ENCODE assay signal across 8 cellular contexts in genomic region chr1:226938903-226939438, GRCh38. TPM values are rescaled to one million over a fixed set of nuclear protein-coding genes. Genes with fewer than 3 reads are reported as not detected.
DNase-seq lines count a peak whose midpoint lies in the region; ATAC-seq and TF ChIP-seq lines count a peak whose summit lies in the region.

No MANE protein-coding gene starts in this region.

- H3K4me1 Mint-ChIP-seq in activated CD8-positive, alpha-beta memory T cell treated with anti-CD3 and anti-CD28 coated beads, Interleukin-2, amount 10 ng/mL, durations not matched to agents 7 days and 5 days: peaks cover 32% of the 10 kb centered on the region

- H3K4me3 Mint-ChIP-seq in activated CD8-positive, alpha-beta memory T cell treated with anti-CD3 and anti-CD28 coated beads, Interleukin-2, amount 10 ng/mL, durations not matched to agents 7 days and 5 days: peak overlapping the region; percentile 80

- H3K9me3 ChIP-seq in OCI-LY7 (ENCODE audit: low read length) (peaks cover 20% of the 10 kb centered on the region), muscle layer of colon (ENCODE audit: low read length) (no peaks in the 10 kb centered on the region)

- H3K27me3 ChIP-seq in dorsolateral prefrontal cortex: no peaks in the 10 kb centered on the region
- H3K27me3 ChIP-seq in muscle layer of colon (ENCODE audit: control insufficient read depth in 1 of 2, insufficient read depth in 2 of 2, low read length in 2 of 2): no peaks in the 10 kb centered on the region

- H3K9me3 Mint-ChIP-seq in activated CD8-positive, alpha-beta memory T cell treated with anti-CD3 and anti-CD28 coated beads, Interleukin-2, amount 10 ng/mL, durations not matched to agents 7 days and 5 days (ENCODE audit: low read depth): peaks cover 13% of the 10 kb centered on the region

- CTCF ChIA-PET in activated CD8-positive, alpha-beta memory T cell treated with anti-CD3 and anti-CD28 coated beads, Interleukin-2, amount 10 ng/mL, durations not matched to agents 7 days and 5 days (lab: Charles Lee): interaction anchor here (0.7 to 2.0 kb wide), 6 partner anchors 26 to 604 kb away, joined by 3 to 7 read pairs (median 4); no protein-coding TSS in a partner anchor
- CTCF ChIA-PET in OCI-LY7 (lab: Charles Lee; ENCODE audit: unreplicated experiment): interaction anchor here (1.3 kb wide), 1 partner anchor 56 kb away, joined by 3 read pairs; no protein-coding TSS in a partner anchor

- H3K4me3 ChIP-seq in OCI-LY7 (ENCODE audit: low read depth, low read length, poor library complexity, severe bottlenecking) (peak overlapping the region; percentile 71), dorsolateral prefrontal cortex (peak overlapping the region; percentile 56 to 99 (median 88)), muscle layer of colon (ENCODE audit: low read depth in 1 of 2, low read length in 2 of 2) (peak overlapping the region; percentile 79 to 94)

- H3K4me1 ChIP-seq in OCI-LY7 (ENCODE audit: insufficient read depth, low read length, poor library complexity, severe bottlenecking) (peaks cover 26% of the 10 kb centered on the region), muscle layer of colon (ENCODE audit: insufficient read depth, low read length) (peaks cover 41% of the 10 kb centered on the region)

- peak overlapping the region; percentile 80 for H2AFZ ChIP-seq in OCI-LY7 (ENCODE audit: low read length)

- H3K9ac ChIP-seq in muscle layer of colon (ENCODE audit: low read length): peak overlapping the region; percentile 81

- peak overlapping the region; percentile 91 for H3K27ac ChIP-seq in OCI-LY7 (ENCODE audit: low read depth, low read length, poor library complexity, severe bottlenecking)
- H3K27ac ChIP-seq in dorsolateral prefrontal cortex: peak overlapping the region; percentile 88 to 100 (median 99)
- H3K27ac ChIP-seq in muscle layer of colon (ENCODE audit: low read depth, low read length): peak overlapping the region; percentile 100

- H3K79me2 ChIP-seq in OCI-LY7 (ENCODE audit: insufficient read depth, low read depth, low read length): no peaks in the 10 kb centered on the region

- no peaks in the 10 kb centered on the region for H3K27me3 Mint-ChIP-seq in activated CD8-positive, alpha-beta memory T cell treated with anti-CD3 and anti-CD28 coated beads, Interleukin-2, amount 10 ng/mL, durations not matched to agents 7 days and 5 days

- peaks cover 20% of the 10 kb centered on the region for H3K36me3 Mint-ChIP-seq in activated CD8-positive, alpha-beta memory T cell treated with anti-CD3 and anti-CD28 coated beads, Interleukin-2, amount 10 ng/mL, durations not matched to agents 7 days and 5 days

- DNase-seq in activated CD8-positive, alpha-beta memory T cell treated with anti-CD3 and anti-CD28 coated beads, Interleukin-2, amount 10 ng/mL, durations not matched to agents 7 days and 5 days: no peak
- DNase-seq in activated CD8-positive, alpha-beta memory T cell treated with anti-CD3 and anti-CD28 coated beads, Interleukin-2, amount 50 U/mL, for 4 hours: no peak
- DNase-seq in OCI-LY7 (ENCODE audit: low spot score) (peak; percentile 13), dorsolateral prefrontal cortex (no peak), SK-N-DZ (ENCODE audit: low spot score) (no peak)

- ATAC-seq in activated CD8-positive, alpha-beta memory T cell treated with anti-CD3 and anti-CD28 coated beads, Interleukin-2, amount 10 ng/mL, durations not matched to agents 7 days and 5 days: no peak
- no peak for ATAC-seq in GM18498 (IDR thresholded peaks at IDR 0.05; ENCODE audit: unreplicated experiment)
- no peak for ATAC-seq in HG02588 (IDR thresholded peaks at IDR 0.05; ENCODE audit: unreplicated experiment)

- TF ChIP-seq CTCF in OCI-LY7 (conservative IDR thresholded peaks at IDR 0.05; ENCODE audit: low read length) (no peak), dorsolateral prefrontal cortex (IDR thresholded peaks at IDR 0.05 in 54 of 56, conservative IDR thresholded peaks at IDR 0.05 in 2 of 56; ENCODE audit: low read depth in 1 of 56, partially characterized antibody in 56 of 56) (peak in 1 of 56 donors; percentile 16)

- peak overlapping the region; percentile 96 for H3K27ac Mint-ChIP-seq in activated CD8-positive, alpha-beta memory T cell treated with anti-CD3 and anti-CD28 coated beads, Interleukin-2, amount 10 ng/mL, durations not matched to agents 7 days and 5 days

- H4K20me1 ChIP-seq in OCI-LY7 (ENCODE audit: insufficient read depth, low read length): no peaks in the 10 kb centered on the region

- no peaks in the 10 kb centered on the region for H3K9me2 ChIP-seq in OCI-LY7 (ENCODE audit: insufficient read depth, low read length)

- BruUV-seq in OCI-LY7 (replicated peaks; lab: Mats Ljungman, UMichigan): TSS peak; percentile 91

- peak overlapping the region; percentile 86 for H3K4me2 ChIP-seq in OCI-LY7 (ENCODE audit: low read length)

- intact Hi-C loops in OCI-LY7 (cut with micrococcal nuclease; ENCODE audit: unreplicated experiment) (loop anchor here (2.0 to 10.0 kb wide), 3 partner anchors 56 to 626 kb away; partner anchors contain the start of genes ITPKB and ZNF678), dorsolateral prefrontal cortex (cut with DNase I) (loop anchor here in 1 of 2 donors (10.0 kb wide), 1 partner anchor 304 kb away; no protein-coding TSS in a partner anchor)

- POLR2A ChIA-PET in OCI-LY7 (lab: Charles Lee): interaction anchor here (0.6 to 3.0 kb wide), 6 partner anchors 28 to 315 kb away, joined by 3 to 11 read pairs (median 4); no protein-coding TSS in a partner anchor

- H3K36me3 ChIP-seq in OCI-LY7 (ENCODE audit: insufficient read depth, low read length) (no peaks in the 10 kb centered on the region), muscle layer of colon (ENCODE audit: insufficient read depth, low read length) (no peaks in the 10 kb centered on the region)

RNA-seq across cellular contexts. Expression of gene COQ8A, which starts 1.1 kb away (rescaled TPM):
- total RNA-seq in activated CD8-positive, alpha-beta memory T cell treated with anti-CD3 and anti-CD28 coated beads, Interleukin-2, amount 10 ng/mL, durations not matched to agents 7 days and 5 days: 10 to 100 TPM; 19.0 to 22.1 TPM
- total RNA-seq in OCI-LY7 (2014; rRNA removed; shearing (Covaris generic)): 14.2 and 19.4 TPM in 2 replicates
- total RNA-seq in OCI-LY7 (2022) (19.6 and 22.7 TPM in 2 replicates), dorsolateral prefrontal cortex (10 to 100 TPM; 27.2 to 59.8 (median 44.7) TPM)
- polyA plus RNA-seq in SK-N-DZ (2014; cell fraction: cytosol; rRNA removed): 60.8 and 67.7 TPM in 2 replicates
- 104 and 106 TPM in 2 replicates for polyA plus RNA-seq in SK-N-DZ (2014; cell fraction: nucleus; rRNA removed)
